1 cellular context compared by ENCODE assay signal in genomic region chr12:122749569-122750332, GRCh38.
TF ChIP-seq lines count a peak whose summit lies in the region.

No MANE protein-coding gene starts in this region.

TF ChIP-seq in WTC11, 78 proteins besides CTCF, POLR2A, EP300 and RAD21 (continued from another document):
- TF ChIP-seq, protein P1, sequence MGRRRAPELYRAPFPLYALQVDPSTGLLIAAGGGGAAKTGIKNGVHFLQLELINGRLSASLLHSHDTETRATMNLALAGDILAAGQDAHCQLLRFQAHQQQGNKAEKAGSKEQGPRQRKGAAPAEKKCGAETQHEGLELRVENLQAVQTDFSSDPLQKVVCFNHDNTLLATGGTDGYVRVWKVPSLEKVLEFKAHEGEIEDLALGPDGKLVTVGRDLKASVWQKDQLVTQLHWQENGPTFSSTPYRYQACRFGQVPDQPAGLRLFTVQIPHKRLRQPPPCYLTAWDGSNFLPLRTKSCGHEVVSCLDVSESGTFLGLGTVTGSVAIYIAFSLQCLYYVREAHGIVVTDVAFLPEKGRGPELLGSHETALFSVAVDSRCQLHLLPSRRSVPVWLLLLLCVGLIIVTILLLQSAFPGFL (CRISPR knock-in tag; IDR thresholded peaks at IDR 0.05; ENCODE audit: borderline replicate concordance): no peak
- TF ChIP-seq FOXK1 (CRISPR knock-in tag; IDR thresholded peaks at IDR 0.05) (no peak), IRF2 (CRISPR knock-in tag; IDR thresholded peaks at IDR 0.05; ENCODE audit: borderline replicate concordance, low read depth) (no peak), ZNF219 (CRISPR knock-in tag; IDR thresholded peaks at IDR 0.05; ENCODE audit: borderline replicate concordance) (no peak), ELF4 (CRISPR knock-in tag; IDR thresholded peaks at IDR 0.05; ENCODE audit: low read depth) (no peak), ZNF138 (CRISPR knock-in tag; conservative IDR thresholded peaks at IDR 0.05) (no peak)
- TF ChIP-seq, protein P2, sequence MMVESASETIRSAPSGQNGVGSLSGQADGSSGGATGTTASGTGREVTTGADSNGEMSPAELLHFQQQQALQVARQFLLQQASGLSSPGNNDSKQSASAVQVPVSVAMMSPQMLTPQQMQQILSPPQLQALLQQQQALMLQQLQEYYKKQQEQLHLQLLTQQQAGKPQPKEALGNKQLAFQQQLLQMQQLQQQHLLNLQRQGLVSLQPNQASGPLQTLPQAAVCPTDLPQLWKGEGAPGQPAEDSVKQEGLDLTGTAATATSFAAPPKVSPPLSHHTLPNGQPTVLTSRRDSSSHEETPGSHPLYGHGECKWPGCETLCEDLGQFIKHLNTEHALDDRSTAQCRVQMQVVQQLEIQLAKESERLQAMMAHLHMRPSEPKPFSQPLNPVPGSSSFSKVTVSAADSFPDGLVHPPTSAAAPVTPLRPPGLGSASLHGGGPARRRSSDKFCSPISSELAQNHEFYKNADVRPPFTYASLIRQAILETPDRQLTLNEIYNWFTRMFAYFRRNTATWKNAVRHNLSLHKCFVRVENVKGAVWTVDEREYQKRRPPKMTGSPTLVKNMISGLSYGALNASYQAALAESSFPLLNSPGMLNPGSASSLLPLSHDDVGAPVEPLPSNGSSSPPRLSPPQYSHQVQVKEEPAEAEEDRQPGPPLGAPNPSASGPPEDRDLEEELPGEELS (CRISPR knock-in tag; IDR thresholded peaks at IDR 0.05): no peak
- TF ChIP-seq, protein P3, sequence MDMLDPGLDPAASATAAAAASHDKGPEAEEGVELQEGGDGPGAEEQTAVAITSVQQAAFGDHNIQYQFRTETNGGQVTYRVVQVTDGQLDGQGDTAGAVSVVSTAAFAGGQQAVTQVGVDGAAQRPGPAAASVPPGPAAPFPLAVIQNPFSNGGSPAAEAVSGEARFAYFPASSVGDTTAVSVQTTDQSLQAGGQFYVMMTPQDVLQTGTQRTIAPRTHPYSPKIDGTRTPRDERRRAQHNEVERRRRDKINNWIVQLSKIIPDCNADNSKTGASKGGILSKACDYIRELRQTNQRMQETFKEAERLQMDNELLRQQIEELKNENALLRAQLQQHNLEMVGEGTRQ (CRISPR knock-in tag; IDR thresholded peaks at IDR 0.05): peak; percentile 94
